ENCODE assay signal across 2 cellular contexts in genomic region chr7:93320856-93321255, GRCh38.
TF ChIP-seq lines count a peak whose summit lies in the region.

No MANE protein-coding gene starts in this region.

TF ChIP-seq in GM12878, 131 proteins besides CTCF, POLR2A, EP300 and RAD21 (continued from another document):
- TF ChIP-seq ZBTB40 (IDR thresholded peaks at IDR 0.05; ENCODE audit: borderline replicate concordance) = peak; percentile 49

TF ChIP-seq in K562, 482 proteins besides CTCF, POLR2A, EP300 and RAD21:
- TF ChIP-seq ZBTB40 (IDR thresholded peaks at IDR 0.05) (peak; percentile 86), ZBTB40 (CRISPR knock-in tag; IDR thresholded peaks at IDR 0.05) (peak; percentile 79), ETV6 (IDR thresholded peaks at IDR 0.05; ENCODE audit: borderline replicate concordance in 1 of 2, low read depth in 2 of 2, low read length in 1 of 2) (no peak), ETV6 (CRISPR knock-in tag; IDR thresholded peaks at IDR 0.05; ENCODE audit: borderline replicate concordance) (no peak)
TF ChIP-seq in K562: peak in this region for 1.
